Comparison of ENCODE assay signal across 9 cellular contexts in genomic region chr5:109454726-109455505, GRCh38. TPM values are rescaled to one million over a fixed set of nuclear protein-coding genes. Genes with fewer than 3 reads are reported as not detected.
DNase-seq lines count a peak whose midpoint lies in the region; ATAC-seq and TF ChIP-seq lines count a peak whose summit lies in the region.
"Had no signal": no experiment of that assay in that cellular context is flagged by ENCODE, and none has a peak within 500 bp of the region (broad histone marks: within the 10 kb centered on the region; RNA-seq: fewer than 3 reads in every experiment).

No MANE protein-coding gene starts in this region.

- DNase-seq in DMS53 (lab: John Stamatoyannopoulos, UW) (peak; percentile 51), fibroblast of villous mesenchyme (ENCODE audit: low read depth) (peak; percentile 56), psoas muscle (no peak), KBM-7 (no peak)
- no peak for DNase-seq in effector CD4-positive, alpha-beta T cell
- no peak for DNase-seq in activated CD8-positive, alpha-beta memory T cell treated with anti-CD3 and anti-CD28 coated beads, Interleukin-2, amount 50 U/mL, for 48 hours
- DNase-seq: naive B cell had no signal

- intact Hi-C loops in psoas muscle (cut with DNase I), result no loop called here

- no peaks in the 10 kb centered on the region for H3K9me3 ChIP-seq in psoas muscle

- H3K4me3 ChIP-seq in fibroblast of villous mesenchyme (ENCODE audit: low read depth, low read length), result no peak overlapping the region
- H3K4me3 ChIP-seq in psoas muscle, result no peak overlapping the region

- in situ Hi-C loops in KBM-7 (cut with MboI; ENCODE audit: low pct_unique_long_range_greater_than_20kb, low sequenced_read_pairs), result no loop called here

- H3K36me3 ChIP-seq in psoas muscle (ENCODE audit: insufficient read depth in 1 of 2, low read depth in 1 of 2), result no peaks in the 10 kb centered on the region

- H3K4me1 ChIP-seq in psoas muscle, result peaks cover 5% of the 10 kb centered on the region

- H3K27me3 ChIP-seq in psoas muscle (ENCODE audit: insufficient read depth in 3 of 3, low read length in 2 of 3), result no peaks in the 10 kb centered on the region

- H3K27ac ChIP-seq in psoas muscle, result peak overlapping the region; percentile 56

- no peak for TF ChIP-seq CTCF in fibroblast of villous mesenchyme (IDR thresholded peaks at IDR 0.05; ENCODE audit: insufficient read depth, low read depth, low read length)
- TF ChIP-seq CTCF in psoas muscle (IDR thresholded peaks at IDR 0.05), result no peak

- ATAC-seq in SK-N-SH treated with all-trans-retinoic acid at 6 μM for 48 hours, result peak; percentile 50
- ATAC-seq in psoas muscle, result peak in 3 of 4 donors; percentile 42 to 75 (median 72)
- no peak for ATAC-seq in HG02981 (IDR thresholded peaks at IDR 0.05; ENCODE audit: unreplicated experiment)

- 36 to 53% (median 45%) methylated on average over 7 of the region's 7 CpGs for WGBS in psoas muscle, 3 donors

TF ChIP-seq in SK-N-SH treated with all-trans-retinoic acid at 6 μM for 48 hours, 23 proteins besides CTCF, POLR2A, EP300 and RAD21:
- TF ChIP-seq PATZ1 (CRISPR knock-in tag; IDR thresholded peaks at IDR 0.05; ENCODE audit: borderline replicate concordance) (no peak), CREB5 (CRISPR knock-in tag; IDR thresholded peaks at IDR 0.05; ENCODE audit: low read depth) (no peak), RARB (CRISPR knock-in tag; IDR thresholded peaks at IDR 0.05) (no peak), ZNF8 (CRISPR knock-in tag; IDR thresholded peaks at IDR 0.05) (no peak), OSR1 (CRISPR knock-in tag; IDR thresholded peaks at IDR 0.05) (no peak)

RNA-seq across cellular contexts. Expression of gene PJA2, which starts 45.1 kb away (rescaled TPM):
- 77.3 and 105 TPM in 2 replicates for total RNA-seq in fibroblast of villous mesenchyme
- total RNA-seq in psoas muscle, result 10 to 100 TPM; 39.3 to 66.9 (median 51.3) TPM
- 10 to 100 TPM; 20.9 to 34.1 (median 23.3) TPM for polyA plus RNA-seq in psoas muscle

Comparison
In these comparisons a context has a peak if more than half of its experiments do, and no peak if none do; other contexts are left out.
1. DNase-seq: peak in DMS53 (single experiment) and fibroblast of villous mesenchyme (single experiment); none in psoas muscle (0 of 2), KBM-7 (single experiment), effector CD4-positive, alpha-beta T cell (single experiment) and activated CD8-positive, alpha-beta memory T cell treated with anti-CD3 and anti-CD28 coated beads, Interleukin-2, amount 50 U/mL, for 48 hours (single experiment).